16 cellular contexts compared by ENCODE assay signal in genomic region chr14:32565256-32565655, GRCh38.
DNase-seq lines count a peak whose midpoint lies in the region; ATAC-seq and TF ChIP-seq lines count a peak whose summit lies in the region.
"Had no signal": no experiment of that assay in that cellular context is flagged by ENCODE, and none has a peak within 500 bp of the region (broad histone marks: within the 10 kb centered on the region; RNA-seq: fewer than 3 reads in every experiment).

No MANE protein-coding gene starts in this region.

- DNase-seq in DMS153 (lab: John Stamatoyannopoulos, UW) (peak; percentile 72), NCI-H1417 treated with DMSO at 0.1 percent for 48 hours (lab: John Stamatoyannopoulos, UW) (peak; percentile 17), mesothelial cell of epicardium (ENCODE audit: low spot score in 2 of 2, unreplicated experiment in 2 of 2) (no peak), D341Med (ENCODE audit: low spot score) (no peak), mesenteric fat pad (ENCODE audit: low spot score) (no peak), esophagus squamous epithelium (lab: John Stamatoyannopoulos, UW) (no peak)
- DNase-seq: activated CD4-positive, alpha-beta T cell treated with anti-CD3 and anti-CD28 coated beads, Interleukin-2, amount 50 U/mL, for 4 hours; erythroblast; stimulated activated naive CD8-positive, alpha-beta T cell treated with anti-CD3 and anti-CD28 coated beads, Interleukin-15, amount 100 ng/mL, for 72 hours had no signal

- no peaks in the 10 kb centered on the region for H3K27me3 ChIP-seq in esophagus squamous epithelium
- H3K27me3 ChIP-seq: breast epithelium had no signal

- no peak overlapping the region for H3K4me3 Mint-ChIP-seq in mesothelial cell of epicardium
- H3K4me3 Mint-ChIP-seq: memory B cell; stimulated activated naive CD8-positive, alpha-beta T cell treated with anti-CD3 and anti-CD28 coated beads, Interleukin-15, amount 100 ng/mL, for 72 hours had no signal

- no peaks in the 10 kb centered on the region for H3K9me3 Mint-ChIP-seq in mesothelial cell of epicardium
- H3K9me3 Mint-ChIP-seq: activated T-helper 2 cell treated with anti-CD3 and anti-CD28 coated beads, Interferon-gamma antibody, Interleukin-2, Interleukin-4, amounts not matched to agents 10 μg/mL and 5 μg/mL and 100 μg/mL, durations not matched to agents 14 hours and 24 hours and 36 hours; memory B cell; stimulated activated naive CD8-positive, alpha-beta T cell treated with anti-CD3 and anti-CD28 coated beads, Interleukin-15, amount 100 ng/mL, for 72 hours had no signal

- H3K4me3 ChIP-seq in esophagus squamous epithelium: no peak overlapping the region
- H3K4me3 ChIP-seq: breast epithelium, HAP-1 had no signal

- H3K27ac Mint-ChIP-seq in mesothelial cell of epicardium: peak overlapping the region; percentile 74
- H3K27ac Mint-ChIP-seq: activated T-helper 2 cell treated with anti-CD3 and anti-CD28 coated beads, Interferon-gamma antibody, Interleukin-2, Interleukin-4, amounts not matched to agents 10 μg/mL and 5 μg/mL and 100 μg/mL, durations not matched to agents 14 hours and 24 hours and 36 hours; memory B cell had no signal

- no peaks in the 10 kb centered on the region for H3K36me3 ChIP-seq in esophagus squamous epithelium
- H3K36me3 ChIP-seq: breast epithelium, HAP-1 had no signal

- no peak for ATAC-seq in GM21367 (IDR thresholded peaks at IDR 0.05; ENCODE audit: unreplicated experiment)
- ATAC-seq: HepG2 had no signal

- no peaks in the 10 kb centered on the region for H3K9me3 ChIP-seq in esophagus squamous epithelium
- H3K9me3 ChIP-seq: breast epithelium, HAP-1 had no signal

- H3K4me1 ChIP-seq in esophagus squamous epithelium: peaks cover 0 to 27% (median 13%) of the 10 kb centered on the region in 3 donors
- H3K4me1 ChIP-seq: breast epithelium had no signal

- H3K4me1 Mint-ChIP-seq in mesothelial cell of epicardium: peaks cover 39% of the 10 kb centered on the region

- no peak for TF ChIP-seq POLR2A in esophagus squamous epithelium (IDR thresholded peaks at IDR 0.05)

- peak overlapping the region; percentile 72 for H3K27ac ChIP-seq in VCaP
- H3K27ac ChIP-seq in esophagus squamous epithelium: peak overlapping the region in 1 of 4 donors; percentile 65
- H3K27ac ChIP-seq: breast epithelium had no signal

- H3K27me3 Mint-ChIP-seq in mesothelial cell of epicardium (ENCODE audit: low read depth): no peaks in the 10 kb centered on the region
- H3K27me3 Mint-ChIP-seq: stimulated activated naive CD8-positive, alpha-beta T cell treated with anti-CD3 and anti-CD28 coated beads, Interleukin-15, amount 100 ng/mL, for 72 hours had no signal

- intact Hi-C loops in esophagus squamous epithelium (cut with DNase I): no loop called here

- no peaks in the 10 kb centered on the region for H3K36me3 Mint-ChIP-seq in mesothelial cell of epicardium
- H3K36me3 Mint-ChIP-seq: memory B cell had no signal

- TF ChIP-seq CTCF in VCaP (conservative IDR thresholded peaks at IDR 0.05) (no peak), mesothelial cell of epicardium (IDR thresholded peaks at IDR 0.05; ENCODE audit: unreplicated experiment) (no peak), esophagus squamous epithelium (IDR thresholded peaks at IDR 0.05) (no peak)

Comparison
In these comparisons a context has a peak if more than half of its experiments do, and no peak if none do; other contexts are left out.
1. DNase-seq: peak in DMS153 (single experiment) and NCI-H1417 treated with DMSO at 0.1 percent for 48 hours (single experiment); none in mesothelial cell of epicardium (0 of 2), D341Med (single experiment), mesenteric fat pad (single experiment) and esophagus squamous epithelium (single experiment).